In the genomic region with DNA sequence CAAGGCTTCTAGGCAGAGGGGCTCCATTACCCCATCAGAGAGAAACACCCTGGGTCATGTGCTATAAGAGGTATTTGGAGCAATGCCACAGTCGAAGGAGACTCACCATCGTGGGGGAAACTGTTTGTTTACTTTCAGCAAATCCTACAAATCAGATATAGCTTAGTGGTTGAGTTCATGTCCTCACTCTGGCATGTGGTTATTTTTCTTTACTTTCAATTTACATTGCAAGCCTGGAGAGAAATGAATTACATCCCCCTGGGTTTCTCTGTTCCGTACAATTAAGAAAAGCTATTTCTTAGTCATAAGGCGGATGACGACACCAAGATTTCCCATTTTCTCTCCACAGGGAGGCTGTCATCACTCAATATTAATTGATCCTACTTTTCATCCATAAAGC, we compare ENCODE assay signal across 10 cellular contexts. TPM values are rescaled to one million over a fixed set of nuclear protein-coding genes. Genes with fewer than 3 reads are reported as not detected.
A peak's percentile ranks its signal among the peaks of the same experiment; 100 is the strongest.
DNase-seq lines count a peak whose midpoint lies in the region; ATAC-seq and TF ChIP-seq lines count a peak whose summit lies in the region.
"Had no signal": no experiment of that assay in that cellular context is flagged by ENCODE, and none has a peak within 500 bp of the region (broad histone marks: within the 10 kb centered on the region; RNA-seq: fewer than 3 reads in every experiment).

No MANE protein-coding gene starts in this region.

- intact Hi-C loops in left colon (cut with DNase I, micrococcal nuclease) = no loop called here

- H3K4me3 ChIP-seq in suprapubic skin = no peak overlapping the region

- H3K4me3 Mint-ChIP-seq in HFFc6 = peak overlapping the region; percentile 54
- peak overlapping the region; percentile 42 for H3K4me3 Mint-ChIP-seq in activated T-helper 17 cell treated with anti-CD3 and anti-CD28 coated beads, Interleukin-2, amount 50 U/mL, for 72 hours
- H3K4me3 Mint-ChIP-seq in naive B cell = peak overlapping the region in 4 of 8 donors; percentile 3 to 87 (median 30)

- DNase-seq in Daoy (ENCODE audit: low read depth) (peak; percentile 85), HFFc6 (peak; percentile 90), naive B cell (no peak), suprapubic skin (ENCODE audit: low spot score in 2 of 2) (no peak), occipital lobe (lab: John Stamatoyannopoulos, UW) (no peak), left colon (no peak)
- no peak for DNase-seq in stimulated activated CD4-positive, alpha-beta T cell treated with anti-CD3 and anti-CD28 coated beads, Interleukin-12 subunit alpha, Interleukin-12 subunit beta, amount 100 ng/mL, for 4 hours
- DNase-seq: activated CD4-positive, alpha-beta T cell treated with anti-CD3 and anti-CD28 coated beads, Interleukin-2, amount 50 U/mL, for 1 hour; NCI-H1417 had no signal

- H3K36me3 Mint-ChIP-seq in HFFc6 (ENCODE audit: low read depth) (peaks cover 50% of the 10 kb centered on the region), naive B cell (peaks cover 22 to 29% of the 10 kb centered on the region in 2 donors)
- H3K36me3 Mint-ChIP-seq in activated T-helper 17 cell treated with anti-CD3 and anti-CD28 coated beads, Interleukin-2, amount 50 U/mL, for 72 hours (ENCODE audit: low read depth) = peaks cover 97% of the 10 kb centered on the region

- TF ChIP-seq CTCF in HFFc6 (IDR thresholded peaks at IDR 0.05) = no peak
- no peak for TF ChIP-seq CTCF in suprapubic skin (IDR thresholded peaks at IDR 0.05)

- H3K27ac Mint-ChIP-seq in HFFc6 = peak overlapping the region; percentile 70
- peak overlapping the region; percentile 72 for H3K27ac Mint-ChIP-seq in activated T-helper 17 cell treated with anti-CD3 and anti-CD28 coated beads, Interleukin-2, amount 50 U/mL, for 72 hours
- peak overlapping the region in 4 of 6 donors; percentile 31 to 82 (median 52) for H3K27ac Mint-ChIP-seq in naive B cell

- peak; percentile 80 for ATAC-seq in activated T-helper 17 cell treated with anti-CD3 and anti-CD28 coated beads, Interleukin-2, amount 50 U/mL, for 72 hours (replicated peaks)
- no peak for ATAC-seq in naive B cell (ENCODE audit: low read depth in 2 of 2)
- ATAC-seq in left colon = no peak

- WGBS in suprapubic skin = 62% methylated on average over 5 of the region's 5 CpGs

- H3K9me3 ChIP-seq in suprapubic skin = no peaks in the 10 kb centered on the region

- H3K4me1 ChIP-seq in suprapubic skin = peaks cover 5% of the 10 kb centered on the region

- H3K4me1 Mint-ChIP-seq in HFFc6 (ENCODE audit: low read depth) = peaks cover 79% of the 10 kb centered on the region
- peaks cover 33% of the 10 kb centered on the region for H3K4me1 Mint-ChIP-seq in activated T-helper 17 cell treated with anti-CD3 and anti-CD28 coated beads, Interleukin-2, amount 50 U/mL, for 72 hours
- peaks cover 29 to 79% (median 40%) of the 10 kb centered on the region in 3 donors for H3K4me1 Mint-ChIP-seq in naive B cell

- H3K27me3 ChIP-seq in suprapubic skin = no peaks in the 10 kb centered on the region

- no peak for TF ChIP-seq POLR2A in suprapubic skin (IDR thresholded peaks at IDR 0.05)

- no peak overlapping the region for H3K27ac ChIP-seq in suprapubic skin

- H3K9me3 Mint-ChIP-seq in HFFc6 = no peaks in the 10 kb centered on the region
- no peaks in the 10 kb centered on the region for H3K9me3 Mint-ChIP-seq in activated T-helper 17 cell treated with anti-CD3 and anti-CD28 coated beads, Interleukin-2, amount 50 U/mL, for 72 hours
- H3K9me3 Mint-ChIP-seq in naive B cell = peaks cover 0 to 1% (median 0%) of the 10 kb centered on the region in 7 donors

- H3K27me3 Mint-ChIP-seq in HFFc6 (ENCODE audit: insufficient read depth) (no peaks in the 10 kb centered on the region; the same call in 1 of the 2 replicates), naive B cell (no peaks in the 10 kb centered on the region)
- no peaks in the 10 kb centered on the region for H3K27me3 Mint-ChIP-seq in activated T-helper 17 cell treated with anti-CD3 and anti-CD28 coated beads, Interleukin-2, amount 50 U/mL, for 72 hours

- TF ChIP-seq EP300 in suprapubic skin (IDR thresholded peaks at IDR 0.05) = no peak

- peaks cover 3% of the 10 kb centered on the region for H3K36me3 ChIP-seq in suprapubic skin

RNA-seq across cellular contexts. Expression of a gene that starts 36.9 kb away (rescaled TPM):
- total RNA-seq in Daoy (2014; rRNA removed; shearing (Covaris generic)) = 25.4 and 27.9 TPM in 2 replicates
- 10 to 100 TPM; 53.4 to 62.4 (median 57.4) TPM for total RNA-seq in HFFc6 (2021; fragmentation: NEBNext Ultra II Directional; extraction: Animal tissue kit (Norgen Biotek cat#: 25700))
- total RNA-seq in activated T-helper 17 cell treated with anti-CD3 and anti-CD28 coated beads, Interleukin-2, amount 50 U/mL, for 72 hours = 100 to 1,000 TPM; 112 to 139 TPM
- polyA plus RNA-seq in naive B cell (ENCODE audit: low read depth in 6 of 6) = 100 to 1,000 TPM in 3 of 6 donors, 10 to 100 TPM in 3; 63.0 to 147 (median 106) TPM
- 10 to 100 TPM; 10.3 to 26.9 (median 22.3) TPM for total RNA-seq in suprapubic skin
- 6.4 TPM for total RNA-seq in occipital lobe
- 1 to 10 TPM; 5.3 to 10.0 TPM for total RNA-seq in left colon

Comparison
In these comparisons a context has a peak if more than half of its experiments do, and no peak if none do; other contexts are left out.
1. DNase-seq: peak in Daoy (single experiment) and HFFc6 (single experiment); none in naive B cell (single experiment), suprapubic skin (0 of 2), occipital lobe (single experiment), stimulated activated CD4-positive, alpha-beta T cell treated with anti-CD3 and anti-CD28 coated beads, Interleukin-12 subunit alpha, Interleukin-12 subunit beta, amount 100 ng/mL, for 4 hours (single experiment) and left colon (0 of 2).
2. Peak in every context shown above with its lines, with median percentiles within 50 percentile points of each other: H3K27ac Mint-ChIP-seq.